1 cellular context compared by ENCODE assay signal in genomic region chr16:89491238-89491869, GRCh38.
TF ChIP-seq lines count a peak whose summit lies in the region.

No MANE protein-coding gene starts in this region.

TF ChIP-seq in K562, 482 proteins besides CTCF, POLR2A, EP300 and RAD21 (continued from another document):
- TF ChIP-seq PRDM10 (IDR thresholded peaks at IDR 0.05; ENCODE audit: partially characterized antibody) = no peak
- TF ChIP-seq BRD4 (IDR thresholded peaks at IDR 0.05) = no peak
- no peak for TF ChIP-seq ZFP1 (CRISPR knock-in tag; IDR thresholded peaks at IDR 0.05)
- TF ChIP-seq ZNF316 (IDR thresholded peaks at IDR 0.05) = no peak
- no peak for TF ChIP-seq CSDE1 (IDR thresholded peaks at IDR 0.05)
- no peak for TF ChIP-seq ZNF445 (CRISPR knock-in tag; IDR thresholded peaks at IDR 0.05; ENCODE audit: low read depth)
- TF ChIP-seq ZNF12 (CRISPR knock-in tag; IDR thresholded peaks at IDR 0.05) = no peak
- no peak for TF ChIP-seq FOSL1 (tag; conservative IDR thresholded peaks at IDR 0.05)
- TF ChIP-seq ZNF3 (CRISPR knock-in tag; IDR thresholded peaks at IDR 0.05) = no peak
- TF ChIP-seq, protein P1, sequence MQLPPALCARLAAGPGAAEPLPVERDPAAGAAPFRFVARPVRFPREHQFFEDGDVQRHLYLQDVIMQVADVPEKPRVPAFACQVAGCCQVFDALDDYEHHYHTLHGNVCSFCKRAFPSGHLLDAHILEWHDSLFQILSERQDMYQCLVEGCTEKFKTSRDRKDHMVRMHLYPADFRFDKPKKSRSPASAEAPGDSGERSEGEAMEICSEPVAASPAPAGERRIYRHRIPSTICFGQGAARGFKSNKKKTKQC (CRISPR knock-in tag; IDR thresholded peaks at IDR 0.05) = no peak
